Comparison of ENCODE assay signal across 22 cellular contexts in the genomic region with DNA sequence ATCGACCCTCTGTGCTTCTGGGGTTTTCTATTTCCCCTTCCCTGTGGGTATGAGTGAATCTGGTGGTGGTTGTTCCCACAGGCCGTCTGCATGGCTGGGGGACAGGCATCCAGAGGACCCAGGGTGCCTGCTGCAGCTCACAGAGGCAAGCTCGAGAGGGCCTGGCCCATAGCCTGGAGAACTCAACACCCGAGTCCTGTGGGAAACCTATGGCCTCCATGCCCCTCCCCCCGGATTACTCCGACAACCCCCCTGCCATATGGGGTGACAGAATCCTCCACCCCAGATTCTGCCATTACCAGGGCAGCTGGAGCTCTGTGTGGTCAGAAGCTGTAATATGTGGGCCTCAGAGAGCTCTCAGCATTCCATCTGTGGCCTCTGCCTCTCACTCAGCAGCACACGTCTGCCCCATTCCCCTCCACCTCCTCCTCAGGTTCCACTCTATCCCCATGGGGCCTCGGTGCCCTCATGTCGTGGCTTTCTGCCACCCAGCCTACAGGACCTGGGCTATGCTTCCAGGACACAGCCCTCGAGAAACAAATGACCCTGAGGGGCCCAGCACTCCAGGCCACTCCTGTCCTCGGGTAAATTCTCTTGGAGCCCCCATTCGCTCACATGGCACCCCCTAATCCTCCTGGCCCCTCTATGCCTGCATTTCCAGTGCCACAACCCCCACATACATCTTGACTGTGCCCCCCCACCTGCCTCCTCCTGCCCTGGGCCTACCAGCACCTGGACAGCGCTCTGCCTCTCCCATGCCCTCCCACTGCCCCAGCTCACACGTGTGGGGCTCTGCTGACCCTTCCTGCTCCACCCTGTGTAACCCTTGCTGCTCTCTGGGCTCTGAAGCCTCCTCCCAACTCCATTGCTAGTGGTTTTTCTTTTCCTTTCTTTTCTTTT. TPM values are rescaled to one million over a fixed set of nuclear protein-coding genes. Genes with fewer than 3 reads are reported as not detected.
A peak's percentile ranks its signal among the peaks of the same experiment; 100 is the strongest.
DNase-seq lines count a peak whose midpoint lies in the region; ATAC-seq and TF ChIP-seq lines count a peak whose summit lies in the region.
"Had no signal": no experiment of that assay in that cellular context is flagged by ENCODE, and none has a peak within 500 bp of the region (broad histone marks: within the 10 kb centered on the region; RNA-seq: fewer than 3 reads in every experiment).

No MANE protein-coding gene starts in this region.

- no peak overlapping the region for H3K4me3 Mint-ChIP-seq in T-helper 2 cell treated with Interferon-gamma antibody and Interleukin-4, amounts not matched to agents 5 μg/mL and 100 μg/mL, for 36 hours
- peak overlapping the region; percentile 62 for H3K4me3 Mint-ChIP-seq in glutamatergic neuron (ENCODE audit: unreplicated experiment)
- H3K4me3 Mint-ChIP-seq: activated CD4-positive, alpha-beta T cell treated with anti-CD3 and anti-CD28 coated beads for 36 hours; CD14-positive monocyte; HFFc6; neural crest cell had no signal

- H3K36me3 ChIP-seq in BLaER1 treated with 17β-estradiol and CSF1 and Interleukin-3, amounts not matched to agents 10 nM and 100 nM = peaks cover 11 to 52% (median 25%) of the 10 kb centered on the region in 11 experiments

- H3K27me3 ChIP-seq in BLaER1 treated with 17β-estradiol and CSF1 and Interleukin-3, amounts not matched to agents 10 nM and 100 nM = no peaks in the 10 kb centered on the region
- H3K27me3 ChIP-seq: body of pancreas, esophagus squamous epithelium had no signal

- H3K4me1 Mint-ChIP-seq in T-helper 2 cell treated with Interferon-gamma antibody and Interleukin-4, amounts not matched to agents 5 μg/mL and 100 μg/mL, for 36 hours (ENCODE audit: low read depth) = peaks cover 12% of the 10 kb centered on the region
- peaks cover 27% of the 10 kb centered on the region for H3K4me1 Mint-ChIP-seq in glutamatergic neuron (ENCODE audit: low read depth, unreplicated experiment)

- no peaks in the 10 kb centered on the region for H3K9me3 ChIP-seq in BLaER1 treated with 17β-estradiol and CSF1 and Interleukin-3, amounts not matched to agents 10 nM and 100 nM (replicated peaks in 1 of 11)
- H3K9me3 ChIP-seq: body of pancreas, esophagus squamous epithelium had no signal

- no peak for DNase-seq in T-helper 2 cell treated with Interferon-gamma antibody and Interleukin-4, amounts not matched to agents 5 μg/mL and 100 μg/mL, for 36 hours (ENCODE audit: low spot score)
- DNase-seq in T-helper 2 cell = no peak
- peak; percentile 85 for DNase-seq in NCI-H524 treated with DMSO at 0.1 percent for 48 hours (lab: John Stamatoyannopoulos, UW)
- peak; percentile 49 for DNase-seq in glutamatergic neuron
- DNase-seq in SW 1271 (lab: John Stamatoyannopoulos, UW) = no peak
- DNase-seq: activated CD4-positive, alpha-beta T cell treated with anti-CD3 and anti-CD28 coated beads for 36 hours; body of pancreas; esophagus squamous epithelium; HFFc6; islet precursor cell; NCI-H1092; SHP77 treated with DMSO at 0.1 percent for 48 hours; T1000 had no signal

- H3K27ac Mint-ChIP-seq in T-helper 2 cell treated with Interferon-gamma antibody and Interleukin-4, amounts not matched to agents 5 μg/mL and 100 μg/mL, for 36 hours = peak overlapping the region; percentile 34
- peak overlapping the region; percentile 90 for H3K27ac Mint-ChIP-seq in glutamatergic neuron (ENCODE audit: unreplicated experiment)
- H3K27ac Mint-ChIP-seq: activated T-helper 2 cell treated with anti-CD3 and anti-CD28 coated beads, Interferon-gamma antibody, Interleukin-2, Interleukin-4, amounts not matched to agents 10 μg/mL and 5 μg/mL and 100 μg/mL, durations not matched to agents 14 hours and 24 hours and 36 hours; CD14-positive monocyte; HFFc6 had no signal

- H3K4me3 ChIP-seq in BLaER1 treated with 17β-estradiol and CSF1 and Interleukin-3, amounts not matched to agents 10 nM and 100 nM = no peak overlapping the region
- H3K4me3 ChIP-seq: body of pancreas, esophagus squamous epithelium had no signal

- H3K9ac ChIP-seq in BLaER1 treated with 17β-estradiol and CSF1 and Interleukin-3, amounts not matched to agents 10 nM and 100 nM = peak overlapping the region in 7 of 11 experiments; percentile 17 to 62 (median 44); a peak in 8 of 22 replicates

- peaks cover 23 to 73% (median 53%) of the 10 kb centered on the region in 11 experiments; a peak in 20 of 22 replicates for H4K20me1 ChIP-seq in BLaER1 treated with 17β-estradiol and CSF1 and Interleukin-3, amounts not matched to agents 10 nM and 100 nM

- peak overlapping the region in 5 of 11 experiments; percentile 11 to 38 (median 24); a peak in 3 of 22 replicates for H3K27ac ChIP-seq in BLaER1 treated with 17β-estradiol and CSF1 and Interleukin-3, amounts not matched to agents 10 nM and 100 nM
- H3K27ac ChIP-seq: body of pancreas, esophagus squamous epithelium had no signal

- no peaks in the 10 kb centered on the region for H3K27me3 Mint-ChIP-seq in T-helper 2 cell treated with Interferon-gamma antibody and Interleukin-4, amounts not matched to agents 5 μg/mL and 100 μg/mL, for 36 hours (ENCODE audit: low read depth)
- H3K27me3 Mint-ChIP-seq in glutamatergic neuron (ENCODE audit: unreplicated experiment) = peaks cover 9% of the 10 kb centered on the region
- H3K27me3 Mint-ChIP-seq: activated CD4-positive, alpha-beta T cell treated with anti-CD3 and anti-CD28 coated beads for 36 hours; IgD-negative memory B cell had no signal

- ATAC-seq in HG03342 (IDR thresholded peaks at IDR 0.05; ENCODE audit: unreplicated experiment) = no peak
- ATAC-seq in GM21717 (IDR thresholded peaks at IDR 0.05; ENCODE audit: unreplicated experiment) = no peak
- ATAC-seq: activated CD4-positive, alpha-beta T cell treated with anti-CD3 and anti-CD28 coated beads for 36 hours; body of pancreas had no signal

- no peak for TF ChIP-seq CTCF in glutamatergic neuron (IDR thresholded peaks at IDR 0.05; ENCODE audit: partially characterized antibody, unreplicated experiment)

- H3K36me3 Mint-ChIP-seq in T-helper 2 cell treated with Interferon-gamma antibody and Interleukin-4, amounts not matched to agents 5 μg/mL and 100 μg/mL, for 36 hours (ENCODE audit: low read depth) = peaks cover 21% of the 10 kb centered on the region
- no peaks in the 10 kb centered on the region for H3K36me3 Mint-ChIP-seq in glutamatergic neuron (ENCODE audit: unreplicated experiment)
- H3K36me3 Mint-ChIP-seq: IgD-negative memory B cell had no signal

- H3K4me2 ChIP-seq in BLaER1 treated with 17β-estradiol and CSF1 and Interleukin-3, amounts not matched to agents 10 nM and 100 nM = peak overlapping the region; percentile 16 to 99 (median 97); a peak in 20 of 22 replicates

- H3K9me3 Mint-ChIP-seq in T-helper 2 cell treated with Interferon-gamma antibody and Interleukin-4, amounts not matched to agents 5 μg/mL and 100 μg/mL, for 36 hours = no peaks in the 10 kb centered on the region
- H3K9me3 Mint-ChIP-seq in glutamatergic neuron (ENCODE audit: unreplicated experiment) = peaks cover 6% of the 10 kb centered on the region
- H3K9me3 Mint-ChIP-seq: activated T-helper 2 cell treated with anti-CD3 and anti-CD28 coated beads, Interferon-gamma antibody, Interleukin-2, Interleukin-4, amounts not matched to agents 10 μg/mL and 5 μg/mL and 100 μg/mL, durations not matched to agents 14 hours and 24 hours and 36 hours; HFFc6; IgD-negative memory B cell; neural crest cell had no signal

- H3K4me1 ChIP-seq in BLaER1 treated with 17β-estradiol and CSF1 and Interleukin-3, amounts not matched to agents 10 nM and 100 nM = peaks cover 27 to 52% (median 48%) of the 10 kb centered on the region in 10 experiments

RNA-seq across cellular contexts. Expression of gene MZT2A, which starts 3.6 kb away (rescaled TPM):
- 100 TPM for total RNA-seq in glutamatergic neuron (ENCODE audit: unreplicated experiment)

RNA-seq across cellular contexts. Expression of gene TUBA3D, which starts 12.6 kb away (rescaled TPM):
- total RNA-seq in glutamatergic neuron (ENCODE audit: unreplicated experiment) = not detected
- total RNA-seq: A172; activated CD4-positive, alpha-beta T cell treated with anti-CD3 and anti-CD28 coated beads for 36 hours; activated T-helper 2 cell treated with anti-CD3 and anti-CD28 coated beads, Interferon-gamma antibody, Interleukin-2, Interleukin-4, amounts not matched to agents 10 μg/mL and 5 μg/mL and 100 μg/mL, durations not matched to agents 14 hours and 24 hours and 36 hours; body of pancreas; esophagus squamous epithelium; HFFc6; neural crest cell; urinary bladder had no signal

RNA-seq across cellular contexts. Expression of gene CCDC74A, which starts 39.1 kb away (rescaled TPM):
- 0.54 TPM for total RNA-seq in glutamatergic neuron (ENCODE audit: unreplicated experiment)

Comparison
In these comparisons a context has a peak if more than half of its experiments do, and no peak if none do; other contexts are left out.
1. DNase-seq: peak in NCI-H524 treated with DMSO at 0.1 percent for 48 hours (single experiment) and glutamatergic neuron (single experiment); none in T-helper 2 cell treated with Interferon-gamma antibody and Interleukin-4, amounts not matched to agents 5 μg/mL and 100 μg/mL, for 36 hours (single experiment), T-helper 2 cell (0 of 5) and SW 1271 (0 of 2).